ENCODE assay signal across 8 cellular contexts in the genomic region with DNA sequence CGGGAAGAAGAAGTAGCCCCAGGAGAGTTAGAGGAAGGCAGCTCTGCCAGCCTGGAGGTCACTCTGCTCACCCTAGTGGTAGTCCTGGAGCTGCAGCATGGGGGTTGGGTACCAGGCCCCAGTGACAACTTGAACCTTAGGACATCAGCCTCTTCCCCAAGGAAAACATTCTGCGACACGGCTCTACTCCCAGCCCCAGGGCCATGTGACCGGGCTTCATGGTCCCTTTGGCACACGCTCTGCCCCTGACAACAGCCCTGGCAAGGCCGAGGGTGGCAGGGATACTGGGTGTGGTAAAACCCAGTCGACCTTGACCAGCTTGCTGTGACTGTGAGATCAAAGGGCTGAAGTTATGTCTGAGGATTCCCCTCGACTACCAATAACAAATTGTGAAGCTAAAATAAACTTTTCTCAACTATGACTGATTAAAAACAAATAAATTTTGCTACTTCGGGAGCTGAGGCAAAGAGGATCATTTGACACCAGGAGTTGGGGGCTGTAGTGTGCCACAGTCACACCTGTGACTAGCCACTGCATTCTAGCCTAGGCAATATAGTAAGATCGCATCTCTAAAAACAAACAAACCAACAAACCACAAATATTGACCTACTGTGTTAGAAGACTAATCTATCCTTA. TPM values are rescaled to one million over a fixed set of nuclear protein-coding genes. Genes with fewer than 3 reads are reported as not detected.
A peak's percentile ranks its signal among the peaks of the same experiment; 100 is the strongest.
DNase-seq lines count a peak whose midpoint lies in the region; ATAC-seq and TF ChIP-seq lines count a peak whose summit lies in the region.

No MANE protein-coding gene starts in this region.

- H3K4me3 ChIP-seq in dorsolateral prefrontal cortex: no peak overlapping the region
- no peak overlapping the region for H3K4me3 ChIP-seq in effector memory CD4-positive, alpha-beta T cell (ENCODE audit: insufficient read depth, low read depth, low read length, poor library complexity, severe bottlenecking)

- peak; percentile 77 for ATAC-seq in HG03432 (IDR thresholded peaks at IDR 0.05; ENCODE audit: unreplicated experiment)
- peak; percentile 91 to 94 for ATAC-seq in stimulated activated naive B cell treated with anti-CD40 and anti-IgM and Interleukin-4, amounts not matched to agents 10 μg/mL and 1 μg/mL and 100 μg/mL, for 72 hours (replicated peaks)

- no peaks in the 10 kb centered on the region for H3K36me3 ChIP-seq in effector memory CD4-positive, alpha-beta T cell (ENCODE audit: control insufficient read depth, insufficient read depth, low read length)

- H3K27me3 ChIP-seq in dorsolateral prefrontal cortex: no peaks in the 10 kb centered on the region
- no peaks in the 10 kb centered on the region for H3K27me3 ChIP-seq in effector memory CD4-positive, alpha-beta T cell (replicated peaks; ENCODE audit: control insufficient read depth, insufficient read depth, low read length, poor library complexity, severe bottlenecking)

- peak in 29 of 56 donors; percentile 5 to 48 (median 21) for TF ChIP-seq CTCF in dorsolateral prefrontal cortex (IDR thresholded peaks at IDR 0.05 in 54 of 56, conservative IDR thresholded peaks at IDR 0.05 in 2 of 56; ENCODE audit: low read depth in 1 of 56, partially characterized antibody in 56 of 56)

- no peak overlapping the region for H3K27ac Mint-ChIP-seq in stimulated activated naive B cell treated with anti-CD40 and anti-IgM and Interleukin-4, amounts not matched to agents 10 μg/mL and 1 μg/mL and 100 μg/mL, for 72 hours

- intact Hi-C loops in dorsolateral prefrontal cortex (cut with DNase I): no loop called here

- no peak overlapping the region for H3K27ac ChIP-seq in dorsolateral prefrontal cortex
- no peak overlapping the region for H3K27ac ChIP-seq in effector memory CD4-positive, alpha-beta T cell (ENCODE audit: insufficient read depth, low read length, poor library complexity, severe bottlenecking)

- H3K27me3 Mint-ChIP-seq in stimulated activated naive B cell treated with anti-CD40 and anti-IgM and Interleukin-4, amounts not matched to agents 10 μg/mL and 1 μg/mL and 100 μg/mL, for 72 hours: no peaks in the 10 kb centered on the region

- no peaks in the 10 kb centered on the region for H3K36me3 Mint-ChIP-seq in stimulated activated naive B cell treated with anti-CD40 and anti-IgM and Interleukin-4, amounts not matched to agents 10 μg/mL and 1 μg/mL and 100 μg/mL, for 72 hours

- peak overlapping the region; percentile 25 to 52 for H3K4me3 Mint-ChIP-seq in stimulated activated naive B cell treated with anti-CD40 and anti-IgM and Interleukin-4, amounts not matched to agents 10 μg/mL and 1 μg/mL and 100 μg/mL, for 72 hours

- H3K4me1 ChIP-seq in effector memory CD4-positive, alpha-beta T cell (ENCODE audit: control insufficient read depth, insufficient read depth, low read length, poor library complexity, severe bottlenecking): no peaks in the 10 kb centered on the region

- H3K4me1 Mint-ChIP-seq in stimulated activated naive B cell treated with anti-CD40 and anti-IgM and Interleukin-4, amounts not matched to agents 10 μg/mL and 1 μg/mL and 100 μg/mL, for 72 hours: peaks cover 17 to 18% of the 10 kb centered on the region in 2 donors

- DNase-seq in NCI-H2029 (lab: John Stamatoyannopoulos, UW) (peak; percentile 56), NCI-H2029 treated with DMSO at 0.1 percent for 48 hours (lab: John Stamatoyannopoulos, UW) (no peak), dorsolateral prefrontal cortex (no peak), cerebellar nuclear complex (lab: John Stamatoyannopoulos, UW) (no peak)
- DNase-seq in stimulated activated naive B cell treated with anti-CD40 and anti-IgM and Interleukin-4, amounts not matched to agents 10 μg/mL and 1 μg/mL and 100 μg/mL, for 72 hours: peak; percentile 32
- DNase-seq in stimulated activated CD4-positive, alpha-beta T cell treated with anti-CD3 and anti-CD28 coated beads, Interleukin-2, amount 100 ng/mL, for 48 hours: no peak
- DNase-seq in effector memory CD4-positive, alpha-beta T cell: no peak

- H3K9me3 Mint-ChIP-seq in stimulated activated naive B cell treated with anti-CD40 and anti-IgM and Interleukin-4, amounts not matched to agents 10 μg/mL and 1 μg/mL and 100 μg/mL, for 72 hours: no peaks in the 10 kb centered on the region

- no peaks in the 10 kb centered on the region for H3K9me3 ChIP-seq in effector memory CD4-positive, alpha-beta T cell (ENCODE audit: control insufficient read depth, low read length)

RNA-seq across cellular contexts. Expression of a gene that starts 24.4 kb away (rescaled TPM):
- total RNA-seq in dorsolateral prefrontal cortex: 100 to 1,000 TPM in 119 of 120 experiments, 10 to 100 TPM in 1; 96.8 to 200 (median 147) TPM

Comparison
In these comparisons a context has a peak if more than half of its experiments do, and no peak if none do; other contexts are left out.
1. DNase-seq: peak in NCI-H2029 (single experiment) and stimulated activated naive B cell treated with anti-CD40 and anti-IgM and Interleukin-4, amounts not matched to agents 10 μg/mL and 1 μg/mL and 100 μg/mL, for 72 hours (single experiment); none in NCI-H2029 treated with DMSO at 0.1 percent for 48 hours (single experiment), dorsolateral prefrontal cortex (0 of 10), cerebellar nuclear complex (0 of 2), stimulated activated CD4-positive, alpha-beta T cell treated with anti-CD3 and anti-CD28 coated beads, Interleukin-2, amount 100 ng/mL, for 48 hours (0 of 2) and effector memory CD4-positive, alpha-beta T cell (0 of 3).